Comparison of ENCODE assay signal across 9 cellular contexts in genomic region chr3:52291508-52292181, GRCh38. TPM values are rescaled to one million over a fixed set of nuclear protein-coding genes. Genes with fewer than 3 reads are reported as not detected.
DNase-seq lines count a peak whose midpoint lies in the region; ATAC-seq, FAIRE-seq and TF ChIP-seq lines count a peak whose summit lies in the region.
"Had no signal": no experiment of that assay in that cellular context is flagged by ENCODE, and none has a peak within 500 bp of the region (broad histone marks: within the 10 kb centered on the region; RNA-seq: fewer than 3 reads in every experiment).

No MANE protein-coding gene starts in this region.

- no peak for FAIRE-seq in frontal cortex (lab: Jason Lieb, UNC)
- FAIRE-seq: TTC549 had no signal

- no peak overlapping the region for H3K4me3 ChIP-seq in PC-9
- no peak overlapping the region for H3K4me3 ChIP-seq in neuronal stem cell (ENCODE audit: low read length in 2 of 2)

- no peak overlapping the region for H3K9ac ChIP-seq in neuronal stem cell (ENCODE audit: low read depth, low read length, poor library complexity)

- peaks cover 25% of the 10 kb centered on the region for H3K27me3 Mint-ChIP-seq in brain

- no peak overlapping the region for H2BK5ac ChIP-seq in neuronal stem cell (ENCODE audit: low read length)

- H3K27me3 ChIP-seq in PC-9 (ENCODE audit: insufficient read depth, low read depth) (no peaks in the 10 kb centered on the region), neuronal stem cell (ENCODE audit: control insufficient read depth in 3 of 3, insufficient read depth in 3 of 3, low read depth in 1 of 3, low read length in 3 of 3) (no peaks in the 10 kb centered on the region)

- no peak overlapping the region for H2AFZ ChIP-seq in PC-9
- H2AFZ ChIP-seq in neuronal stem cell (ENCODE audit: low read length), result no peak overlapping the region

- H2AK5ac ChIP-seq in neuronal stem cell (ENCODE audit: low read depth, low read length), result no peak overlapping the region

- H3K36me3 Mint-ChIP-seq in brain, result no peaks in the 10 kb centered on the region

- H3K9me2 ChIP-seq in PC-9 (ENCODE audit: insufficient read depth), result no peaks in the 10 kb centered on the region

- no peak overlapping the region for H3K4ac ChIP-seq in neuronal stem cell (ENCODE audit: low read length)

- no TSS peak for BruUV-seq in PC-9 (replicated peaks; lab: Mats Ljungman, UMichigan)

- H2BK120ac ChIP-seq in neuronal stem cell (ENCODE audit: low read depth, low read length), result no peak overlapping the region

- WGBS in neuronal stem cell (ENCODE audit: extremely low coverage in 2 of 2, insufficient read length in 2 of 2, insufficient replicate concordance in 1 of 2), 2 donors, result no CpG with 5 or more reads among the region's 7 CpGs

- no peak overlapping the region for H4K8ac ChIP-seq in neuronal stem cell (ENCODE audit: low read depth, low read length)

- H2BK15ac ChIP-seq in neuronal stem cell (ENCODE audit: low read length), result no peak overlapping the region

- H3K27ac Mint-ChIP-seq in brain, result peak overlapping the region; percentile 51 to 93 (median 79)

- peak overlapping the region; percentile 6 for H3K23ac ChIP-seq in neuronal stem cell (ENCODE audit: low read depth, low read length, poor library complexity)

- intact Hi-C loops in PC-9 (cut with micrococcal nuclease; ENCODE audit: unreplicated experiment), result loop anchor here (1.0 to 5.0 kb wide), 2 partner anchors 48 to 96 kb away; no protein-coding TSS in a partner anchor

- H3K36me3 ChIP-seq in PC-9 (ENCODE audit: low read depth), result no peaks in the 10 kb centered on the region
- peaks cover 10 to 43% of the 10 kb centered on the region in 2 donors for H3K36me3 ChIP-seq in neuronal stem cell (replicated peaks in 1 of 2; ENCODE audit: control insufficient read depth in 2 of 2, insufficient read depth in 2 of 2, low read length in 2 of 2)

- H3K4me1 ChIP-seq in PC-9 (replicated peaks; ENCODE audit: insufficient read depth), result peaks cover 7% of the 10 kb centered on the region; the same call in 1 of the 2 replicates
- peaks cover 5 to 7% of the 10 kb centered on the region in 2 donors for H3K4me1 ChIP-seq in neuronal stem cell (ENCODE audit: control insufficient read depth in 2 of 2, insufficient read depth in 1 of 2, low read depth in 1 of 2, low read length in 2 of 2)

- H3K9me3 ChIP-seq in PC-9 (ENCODE audit: insufficient read depth, low read depth), result no peaks in the 10 kb centered on the region
- no peaks in the 10 kb centered on the region for H3K9me3 ChIP-seq in neuronal stem cell (replicated peaks in 1 of 2; ENCODE audit: control insufficient read depth in 2 of 2, insufficient read depth in 1 of 2, low read depth in 1 of 2, low read length in 2 of 2)

- DNase-seq in NCI-H2227 (lab: John Stamatoyannopoulos, UW; ENCODE audit: unreplicated experiment) (peak; percentile 7), NCI-H2227 treated with DMSO at 0.1 percent for 48 hours (lab: John Stamatoyannopoulos, UW) (no peak), PC-9 (peak in 1 of 2 experiments; percentile 21), neuronal stem cell (ENCODE audit: low spot score) (no peak), frontal cortex (ENCODE audit: low spot score in 2 of 2) (no peak), superior temporal gyrus (ENCODE audit: extremely low spot score) (no peak)

- no peaks in the 10 kb centered on the region for H3F3A ChIP-seq in PC-9 (ENCODE audit: insufficient read depth, low read depth)

- no peaks in the 10 kb centered on the region for H4K20me1 ChIP-seq in PC-9 (ENCODE audit: insufficient read depth)

- CTCF ChIA-PET in PC-9 (lab: Charles Lee), result interaction anchor here (0.5 to 1.4 kb wide), 2 partner anchors 48 to 157 kb away, joined by 5 to 6 read pairs; no protein-coding TSS in a partner anchor

- TF ChIP-seq CTCF in PC-9 (conservative IDR thresholded peaks at IDR 0.05) (peak; percentile 64), brain (conservative IDR thresholded peaks at IDR 0.05) (peak; percentile 77 to 78)

- peaks cover 6% of the 10 kb centered on the region; the same call in 1 of the 2 replicates for H3K79me2 ChIP-seq in PC-9 (ENCODE audit: low read depth)

- ATAC-seq in HG02970 (IDR thresholded peaks at IDR 0.05; ENCODE audit: low FRiP score, unreplicated experiment), result no peak

- H3K4me2 ChIP-seq in PC-9, result no peak overlapping the region
- no peak overlapping the region for H3K4me2 ChIP-seq in neuronal stem cell (ENCODE audit: insufficient read depth, low read length, poor library complexity, severe bottlenecking)

- H3K79me1 ChIP-seq in neuronal stem cell (ENCODE audit: low read depth, low read length), result no peaks in the 10 kb centered on the region

- no peak overlapping the region for H3K27ac ChIP-seq in PC-9
- no peak overlapping the region for H3K27ac ChIP-seq in neuronal stem cell (replicated peaks; ENCODE audit: low read length)

- POLR2A ChIA-PET in PC-9 (lab: Charles Lee; ENCODE audit: unreplicated experiment), result no interaction called here

- H2BK12ac ChIP-seq in neuronal stem cell (ENCODE audit: low read length), result no peak overlapping the region

- H3K9me3 Mint-ChIP-seq in brain, result peaks cover 0 to 3% (median 0%) of the 10 kb centered on the region in 5 experiments

- H3K18ac ChIP-seq in neuronal stem cell (ENCODE audit: low read length), result peak overlapping the region; percentile 15

- H4K91ac ChIP-seq in neuronal stem cell (ENCODE audit: low read depth, low read length, poor library complexity), result no peak overlapping the region

- H3K4me3 Mint-ChIP-seq in brain, result peak overlapping the region in 4 of 5 experiments; percentile 15 to 89 (median 48)

- H3K4me1 Mint-ChIP-seq in brain, result peaks cover 70% of the 10 kb centered on the region

- no peak overlapping the region for H3K14ac ChIP-seq in neuronal stem cell (ENCODE audit: low read length)

RNA-seq across cellular contexts. Expression of gene GLYCTK, which starts 4.0 kb away (rescaled TPM):
- total RNA-seq in PC-9 (2021), result 8.9 and 11.1 TPM in 2 replicates
- 2.6 TPM for polyA plus RNA-seq in brain (ENCODE audit: insufficient read depth, low read depth, low replicate concordance)
- polyA plus RNA-seq in neuronal stem cell (2013, experiment 1 of 2), result 0.85 TPM
- 1.1 TPM for polyA plus RNA-seq in neuronal stem cell (2013, experiment 2 of 2)
- 2.0 TPM for total RNA-seq in frontal cortex

RNA-seq across cellular contexts. Expression of gene WDR82, which starts 13.2 kb away (rescaled TPM):
- total RNA-seq in PC-9 (2021), result 34.2 and 44.5 TPM in 2 replicates
- polyA plus RNA-seq in brain (ENCODE audit: insufficient read depth, low read depth, low replicate concordance), result 66.7 TPM
- polyA plus RNA-seq in neuronal stem cell (2013, experiment 1 of 2), result 37.2 TPM
- 38.6 TPM for polyA plus RNA-seq in neuronal stem cell (2013, experiment 2 of 2)
- total RNA-seq in frontal cortex, result 151 TPM

RNA-seq across cellular contexts. Expression of gene DNAH1, which starts 24.5 kb away (rescaled TPM):
- total RNA-seq in PC-9 (2021) (5.9 and 6.6 TPM in 2 replicates), frontal cortex (1.2 TPM)
- 1.8 TPM for polyA plus RNA-seq in brain (ENCODE audit: insufficient read depth, low read depth, low replicate concordance)
- 1.3 TPM for polyA plus RNA-seq in neuronal stem cell (2013, experiment 1 of 2)
- 1.3 TPM for polyA plus RNA-seq in neuronal stem cell (2013, experiment 2 of 2)

RNA-seq across cellular contexts. Expression of gene PPM1M, which starts 46.1 kb away (rescaled TPM):
- total RNA-seq in PC-9 (2021) (16.2 TPM in 2 replicates), frontal cortex (6.9 TPM)
- 15.2 TPM for polyA plus RNA-seq in brain (ENCODE audit: insufficient read depth, low read depth, low replicate concordance)
- 3.5 TPM for polyA plus RNA-seq in neuronal stem cell (2013, experiment 1 of 2)
- 3.7 TPM for polyA plus RNA-seq in neuronal stem cell (2013, experiment 2 of 2)

RNA-seq across cellular contexts. Expression of gene TWF2, which starts 52.7 kb away (rescaled TPM):
- total RNA-seq in PC-9 (2021), result 102 and 115 TPM in 2 replicates
- 49.4 TPM for polyA plus RNA-seq in brain (ENCODE audit: insufficient read depth, low read depth, low replicate concordance)
- 21.7 TPM for polyA plus RNA-seq in neuronal stem cell (2013, experiment 1 of 2)
- polyA plus RNA-seq in neuronal stem cell (2013, experiment 2 of 2), result 20.9 TPM
- total RNA-seq in frontal cortex, result 24.5 TPM
